Comparison of ENCODE assay signal across 21 cellular contexts in the genomic region with DNA sequence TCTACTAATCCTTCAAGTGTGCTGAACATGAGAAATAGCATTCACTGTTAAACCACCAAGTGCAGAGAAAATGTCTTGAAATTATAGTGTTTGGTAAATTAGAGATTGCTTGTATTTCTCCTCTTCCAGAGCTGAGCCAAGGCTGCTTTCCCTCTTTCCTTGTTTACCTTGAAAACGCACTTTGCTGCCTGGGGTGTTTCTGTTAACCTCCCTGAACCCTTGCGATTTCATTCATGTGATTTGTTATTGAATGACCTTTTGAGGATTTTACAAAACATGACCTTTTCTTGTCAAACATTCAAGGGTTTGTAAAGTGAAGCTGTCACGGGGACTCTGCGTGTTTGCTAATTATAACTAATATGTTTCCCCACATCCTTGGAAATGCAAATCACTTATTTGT.
"Had no signal": no experiment of that assay in that cellular context is flagged by ENCODE, and none has a peak within 500 bp of the region (broad histone marks: within the 10 kb centered on the region; RNA-seq: fewer than 3 reads in every experiment).

No MANE protein-coding gene starts in this region.

- H3K4me1 ChIP-seq: adrenal gland, gastrocnemius medialis, psoas muscle, spleen, suprapubic skin, upper lobe of right lung had no signal

- H3K9me3 Mint-ChIP-seq: activated CD8-positive, alpha-beta T cell treated with anti-CD3 and anti-CD28 coated beads for 36 hours; activated naive CD4-positive, alpha-beta T cell treated with anti-CD3 and anti-CD28 coated beads, Interleukin-2, amount 50 U/mL, for 24 hours; endodermal cell; immature natural killer cell; stimulated activated naive CD8-positive, alpha-beta T cell treated with anti-CD3 and anti-CD28 coated beads, Interleukin-15, Interleukin-2, amounts not matched to agents 100 ng/mL and 50 ng/mL, for 24 hours had no signal

- H3K4me3 Mint-ChIP-seq: activated CD8-positive, alpha-beta T cell treated with anti-CD3 and anti-CD28 coated beads for 36 hours; activated naive CD4-positive, alpha-beta T cell treated with anti-CD3 and anti-CD28 coated beads, Interleukin-2, amount 50 U/mL, for 24 hours; endodermal cell; immature natural killer cell; naive B cell; stimulated activated naive CD8-positive, alpha-beta T cell treated with anti-CD3 and anti-CD28 coated beads, Interleukin-15, Interleukin-2, amounts not matched to agents 100 ng/mL and 50 ng/mL, for 24 hours had no signal

- H3K4me3 ChIP-seq: adrenal gland, gastrocnemius medialis, heart left ventricle, lung, psoas muscle, sigmoid colon, spleen, suprapubic skin, upper lobe of right lung had no signal

- DNase-seq: activated CD4-positive, alpha-beta T cell treated with anti-CD3 and anti-CD28 coated beads for 4 hours; activated CD8-positive, alpha-beta memory T cell treated with anti-CD3 and anti-CD28 coated beads, Interleukin-2, amount 50 U/mL, for 4 hours; activated CD8-positive, alpha-beta T cell treated with anti-CD3 and anti-CD28 coated beads for 36 hours; activated effector memory CD4-positive, alpha-beta T cell treated with anti-CD3 and anti-CD28 coated beads, Interleukin-2, amount 50 U/mL, for 16 hours; activated T-cell treated with anti-CD3 and anti-CD28 coated beads, Interleukin-2, amount 50 U/mL, for 48 hours; adrenal gland; gastrocnemius medialis; heart left ventricle; immature natural killer cell; midbrain; naive B cell; nucleus accumbens; psoas muscle; sigmoid colon; spleen; upper lobe of right lung had no signal

- ATAC-seq: activated CD8-positive, alpha-beta T cell treated with anti-CD3 and anti-CD28 coated beads for 36 hours; gastrocnemius medialis; heart left ventricle; psoas muscle; upper lobe of right lung had no signal

- H3K36me3 Mint-ChIP-seq: activated naive CD4-positive, alpha-beta T cell treated with anti-CD3 and anti-CD28 coated beads, Interleukin-2, amount 50 U/mL, for 24 hours; immature natural killer cell; naive B cell had no signal

- H3K36me3 ChIP-seq: adrenal gland, gastrocnemius medialis, heart left ventricle, sigmoid colon, spleen, suprapubic skin, upper lobe of right lung had no signal

- H3K9me3 ChIP-seq: adrenal gland, gastrocnemius medialis, heart left ventricle, psoas muscle, sigmoid colon, spleen, suprapubic skin, upper lobe of right lung had no signal

- H3K27ac Mint-ChIP-seq: activated CD8-positive, alpha-beta T cell treated with anti-CD3 and anti-CD28 coated beads for 36 hours; activated naive CD4-positive, alpha-beta T cell treated with anti-CD3 and anti-CD28 coated beads, Interleukin-2, amount 50 U/mL, for 24 hours; endodermal cell; immature natural killer cell; naive B cell; stimulated activated naive CD8-positive, alpha-beta T cell treated with anti-CD3 and anti-CD28 coated beads, Interleukin-15, Interleukin-2, amounts not matched to agents 100 ng/mL and 50 ng/mL, for 24 hours had no signal

- H3K27ac ChIP-seq: adrenal gland, gastrocnemius medialis, heart left ventricle, psoas muscle, sigmoid colon, spleen, suprapubic skin, upper lobe of right lung had no signal

- H3K27me3 ChIP-seq: adrenal gland, gastrocnemius medialis, heart left ventricle, sigmoid colon, spleen, suprapubic skin, upper lobe of right lung had no signal

- H3K4me1 Mint-ChIP-seq: activated naive CD4-positive, alpha-beta T cell treated with anti-CD3 and anti-CD28 coated beads, Interleukin-2, amount 50 U/mL, for 24 hours; immature natural killer cell; naive B cell had no signal
